ENCODE assay signal across 8 cellular contexts in genomic region chr9:62798884-62799850, GRCh38.
DNase-seq lines count a peak whose midpoint lies in the region; ATAC-seq and TF ChIP-seq lines count a peak whose summit lies in the region.
"Not testable (repeated sequence)": the region's sequence is repeated elsewhere in the genome, so short reads cannot be mapped to it uniquely, and the experiment has no call there.

No MANE protein-coding gene starts in this region.

- 13 to 16% methylated on average over 26 to 33 of the region's 35 CpGs for WGBS in endodermal cell (ENCODE audit: insufficient coverage in 1 of 2, insufficient read length in 1 of 2), 2 experiments

- not testable (repeated sequence) for H3K9me3 ChIP-seq in WERI-Rb-1 (ENCODE audit: severe bottlenecking); iPS-20b (ENCODE audit: insufficient read depth, low read depth, low read length)
- H3K9me3 ChIP-seq in endodermal cell (ENCODE audit: control insufficient read depth, low read length): peaks cover 18% of the 10 kb centered on the region

- H3K4me1 ChIP-seq in endodermal cell (ENCODE audit: control insufficient read depth, insufficient read depth, low read length); iPS-20b (ENCODE audit: insufficient read depth, low read length): not testable (repeated sequence)

- H3K4me3 ChIP-seq in HFF-Myc (replicated peaks; ENCODE audit: low read depth, low read length): peak overlapping the region; percentile 59
- peak overlapping the region; percentile 90 for H3K4me3 ChIP-seq in WERI-Rb-1 (ENCODE audit: low read depth, low read length)
- H3K4me3 ChIP-seq in endodermal cell (ENCODE audit: low read length): peak overlapping the region; percentile 19
- H3K4me3 ChIP-seq in iPS-20b (ENCODE audit: low read length): peak overlapping the region; percentile 81

- H3K27me3 Mint-ChIP-seq in CD14-positive monocyte (ENCODE audit: low read depth in 3 of 3) (peaks cover 34 to 40% (median 39%) of the 10 kb centered on the region in 3 donors), endodermal cell (ENCODE audit: insufficient read depth) (peaks cover 55% of the 10 kb centered on the region), nephron (ENCODE audit: low read depth) (peaks cover 56% of the 10 kb centered on the region)
- peaks cover 47% of the 10 kb centered on the region for H3K27me3 Mint-ChIP-seq in activated naive CD8-positive, alpha-beta T cell treated with anti-CD3 and anti-CD28 coated beads for 36 hours

- H3K36me3 Mint-ChIP-seq in CD14-positive monocyte: peaks cover 3 to 12% of the 10 kb centered on the region in 2 donors
- H3K36me3 Mint-ChIP-seq in activated naive CD8-positive, alpha-beta T cell treated with anti-CD3 and anti-CD28 coated beads for 36 hours; endodermal cell (ENCODE audit: low read depth); nephron (ENCODE audit: low read depth): not testable (repeated sequence)
- H3K36me3 Mint-ChIP-seq in stimulated activated effector memory CD8-positive, alpha-beta T cell treated with anti-CD3 and anti-CD28 coated beads, Interleukin-12 subunit alpha, Interleukin-12 subunit beta, amount 100 ng/mL, for 72 hours: peaks cover 41% of the 10 kb centered on the region

- peak overlapping the region; percentile 65 for H3K27ac ChIP-seq in WERI-Rb-1
- H3K27ac ChIP-seq in endodermal cell (ENCODE audit: low read depth, low read length); iPS-20b (ENCODE audit: low read length): not testable (repeated sequence)

- intact Hi-C loops in CD14-positive monocyte (cut with micrococcal nuclease): not testable (repeated sequence)

- not testable (repeated sequence) for ATAC-seq in stimulated activated effector memory CD8-positive, alpha-beta T cell treated with anti-CD3 and anti-CD28 coated beads, Interleukin-12 subunit alpha, Interleukin-12 subunit beta, amount 100 ng/mL, for 72 hours

- TF ChIP-seq CTCF in CD14-positive monocyte (IDR thresholded peaks at IDR 0.05); HFF-Myc (IDR thresholded peaks at IDR 0.05; ENCODE audit: low read depth, low read length, missing control alignments); WERI-Rb-1 (IDR thresholded peaks at IDR 0.05; ENCODE audit: low read depth, low read length); endodermal cell (conservative IDR thresholded peaks at IDR 0.05); nephron (IDR thresholded peaks at IDR 0.05; ENCODE audit: unreplicated experiment in 3 of 3): not testable (repeated sequence)

- H3K9ac ChIP-seq in endodermal cell (ENCODE audit: extremely low read depth, low read length, poor library complexity, severe bottlenecking); iPS-20b (ENCODE audit: low read depth, low read length): not testable (repeated sequence)

- DNase-seq in CD14-positive monocyte (ENCODE audit: low spot score); HFF-Myc (ENCODE audit: extremely low read depth, low read depth): not testable (repeated sequence)
- DNase-seq in WERI-Rb-1: peak; percentile 34
- peak; percentile 23 for DNase-seq in activated naive CD8-positive, alpha-beta T cell treated with anti-CD3 and anti-CD28 coated beads for 36 hours
- peak; percentile 67 for DNase-seq in endodermal cell
- DNase-seq in stimulated activated effector memory CD8-positive, alpha-beta T cell treated with anti-CD3 and anti-CD28 coated beads, Interleukin-12 subunit alpha, Interleukin-12 subunit beta, amount 100 ng/mL, for 72 hours (ENCODE audit: low spot score in 2 of 2): peak; percentile 45 to 78

- H3K27ac Mint-ChIP-seq in CD14-positive monocyte: peak overlapping the region; percentile 80 to 90 (median 86)
- peak overlapping the region; percentile 0 for H3K27ac Mint-ChIP-seq in activated naive CD8-positive, alpha-beta T cell treated with anti-CD3 and anti-CD28 coated beads for 36 hours
- not testable (repeated sequence) for H3K27ac Mint-ChIP-seq in endodermal cell, nephron
- peak overlapping the region; percentile 63 for H3K27ac Mint-ChIP-seq in stimulated activated effector memory CD8-positive, alpha-beta T cell treated with anti-CD3 and anti-CD28 coated beads, Interleukin-12 subunit alpha, Interleukin-12 subunit beta, amount 100 ng/mL, for 72 hours

- H3K36me3 ChIP-seq in WERI-Rb-1; endodermal cell (ENCODE audit: control insufficient read depth, insufficient read depth, low read length); iPS-20b (ENCODE audit: insufficient read depth, low read depth, low read length): not testable (repeated sequence)

- not testable (repeated sequence) for H3K27me3 ChIP-seq in WERI-Rb-1 (ENCODE audit: insufficient read depth, low read depth, severe bottlenecking)
- peaks cover 58% of the 10 kb centered on the region for H3K27me3 ChIP-seq in endodermal cell (ENCODE audit: control insufficient read depth, insufficient read depth, low read length, poor library complexity, severe bottlenecking)
- peaks cover 57% of the 10 kb centered on the region for H3K27me3 ChIP-seq in iPS-20b (ENCODE audit: insufficient read depth, low read length)

- H3K4me3 Mint-ChIP-seq in CD14-positive monocyte (peak overlapping the region; percentile 82 to 96), endodermal cell (peak overlapping the region; percentile 64), nephron (peak overlapping the region; percentile 35 to 50 (median 40))
- peak overlapping the region; percentile 63 for H3K4me3 Mint-ChIP-seq in activated naive CD8-positive, alpha-beta T cell treated with anti-CD3 and anti-CD28 coated beads for 36 hours
- peak overlapping the region; percentile 72 for H3K4me3 Mint-ChIP-seq in stimulated activated effector memory CD8-positive, alpha-beta T cell treated with anti-CD3 and anti-CD28 coated beads, Interleukin-12 subunit alpha, Interleukin-12 subunit beta, amount 100 ng/mL, for 72 hours

- H3K4me1 Mint-ChIP-seq in CD14-positive monocyte: peaks cover 41% of the 10 kb centered on the region
- peaks cover 29% of the 10 kb centered on the region for H3K4me1 Mint-ChIP-seq in activated naive CD8-positive, alpha-beta T cell treated with anti-CD3 and anti-CD28 coated beads for 36 hours
- peaks cover 20% of the 10 kb centered on the region for H3K4me1 Mint-ChIP-seq in endodermal cell
- H3K4me1 Mint-ChIP-seq in nephron: peaks cover 20% of the 10 kb centered on the region
- H3K4me1 Mint-ChIP-seq in stimulated activated effector memory CD8-positive, alpha-beta T cell treated with anti-CD3 and anti-CD28 coated beads, Interleukin-12 subunit alpha, Interleukin-12 subunit beta, amount 100 ng/mL, for 72 hours: peaks cover 38% of the 10 kb centered on the region

- H3K9me3 Mint-ChIP-seq in CD14-positive monocyte (peaks cover 0 to 26% (median 10%) of the 10 kb centered on the region in 7 donors), endodermal cell (peaks cover 29% of the 10 kb centered on the region), nephron (peaks cover 17% of the 10 kb centered on the region)
- not testable (repeated sequence) for H3K9me3 Mint-ChIP-seq in activated naive CD8-positive, alpha-beta T cell treated with anti-CD3 and anti-CD28 coated beads for 36 hours; stimulated activated effector memory CD8-positive, alpha-beta T cell treated with anti-CD3 and anti-CD28 coated beads, Interleukin-12 subunit alpha, Interleukin-12 subunit beta, amount 100 ng/mL, for 72 hours

Comparison
In these comparisons a context has a peak if more than half of its experiments do, and no peak if none do; other contexts are left out.
1. H3K4me3 ChIP-seq: peak in every context shown above with its lines; median percentile 90 in WERI-Rb-1; 81 in iPS-20b; 59 in HFF-Myc; 19 in endodermal cell.